Comparison of ENCODE assay signal across 33 cellular contexts in the genomic region with DNA sequence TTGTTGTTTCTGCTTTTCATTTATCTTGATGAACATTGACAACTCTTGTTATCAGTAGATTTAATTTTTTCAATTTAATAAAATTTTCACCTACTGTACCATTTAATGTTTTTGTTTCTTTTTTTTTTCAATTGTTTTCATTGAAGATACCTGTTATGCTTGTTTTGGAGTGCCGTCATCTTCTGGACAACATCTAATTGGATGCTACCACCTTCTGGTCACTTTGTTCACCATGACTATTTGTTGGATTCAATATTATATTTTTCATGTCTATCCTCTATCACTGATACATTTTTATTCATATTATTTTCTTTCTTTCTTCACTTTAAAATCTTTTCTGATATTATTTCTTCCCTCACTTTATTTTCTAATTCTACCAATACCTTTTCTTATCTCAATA. TPM values are rescaled to one million over a fixed set of nuclear protein-coding genes. Genes with fewer than 3 reads are reported as not detected.
A peak's percentile ranks its signal among the peaks of the same experiment; 100 is the strongest.
DNase-seq lines count a peak whose midpoint lies in the region; ATAC-seq, FAIRE-seq and TF ChIP-seq lines count a peak whose summit lies in the region.
"Had no signal": no experiment of that assay in that cellular context is flagged by ENCODE, and none has a peak within 500 bp of the region (broad histone marks: within the 10 kb centered on the region; RNA-seq: fewer than 3 reads in every experiment).

No MANE protein-coding gene starts in this region.

- POLR2A ChIA-PET in HEK293 (lab: Yijun Ruan, JAX) (no interaction called here), H1 (lab: Charles Lee; ENCODE audit: partially characterized antibody) (no interaction called here)
- POLR2A ChIA-PET in CD4-positive, alpha-beta T cell (lab: Charles Lee): no interaction called here

- no peaks in the 10 kb centered on the region for H3K4me1 ChIP-seq in HEK293 (ENCODE audit: control insufficient read depth, insufficient read depth, low read length)
- no peaks in the 10 kb centered on the region for H3K4me1 ChIP-seq in H1 (replicated peaks in 1 of 4; ENCODE audit: control insufficient read depth in 3 of 4, insufficient read depth in 4 of 4, low read length in 3 of 4)
- no peaks in the 10 kb centered on the region for H3K4me1 ChIP-seq in H9 (ENCODE audit: insufficient read depth, low read length)
- H3K4me1 ChIP-seq: lower lobe of right lung, uterus had no signal

- H3K4me3 ChIP-seq in HEK293 (ENCODE audit: low read depth, low read length) (no peak overlapping the region), H1 (ENCODE audit: extremely low read depth in 1 of 4, insufficient read depth in 2 of 4, low read depth in 3 of 4, low read length in 4 of 4) (no peak overlapping the region)
- H3K4me3 ChIP-seq: cardiac muscle cell, lower lobe of right lung, mucosa of descending colon, thoracic aorta, uterus had no signal

- H2AFZ ChIP-seq in H1 (ENCODE audit: low read length) (no peak overlapping the region), H9 (ENCODE audit: low read length) (no peak overlapping the region)

- no peak overlapping the region for H3K56ac ChIP-seq in H1 (replicated peaks; ENCODE audit: insufficient read length, low read depth, low read length)
- no peak overlapping the region for H3K56ac ChIP-seq in H9 (ENCODE audit: insufficient read length, low read depth, low read length)

- H3K36me3 Mint-ChIP-seq in H9 (ENCODE audit: insufficient read depth in 1 of 3, low read depth in 3 of 3): peaks cover 0 to 30% (median 0%) of the 10 kb centered on the region in 3 experiments; a peak in 2 of 7 replicates
- no peaks in the 10 kb centered on the region for H3K36me3 Mint-ChIP-seq in CD4-positive, alpha-beta T cell (ENCODE audit: low read depth)
- H3K36me3 Mint-ChIP-seq: activated naive CD8-positive, alpha-beta T cell; CD4-positive, alpha-beta memory T cell; IgD-negative memory B cell had no signal

- H3K14ac ChIP-seq in H1 (ENCODE audit: insufficient read length) (no peak overlapping the region), H9 (ENCODE audit: insufficient read depth, low read length) (no peak overlapping the region)

- no peak overlapping the region for H3T11ph ChIP-seq in H9 (ENCODE audit: low read length)

- 91% methylated on average over 1 of the region's 1 CpG; no CpG with 5 or more reads in 1 of the 2 experiments for WGBS in H1 (ENCODE audit: extremely low coverage in 1 of 2, insufficient coverage in 1 of 2, insufficient read length in 1 of 2, insufficient replicate concordance in 2 of 2, low coverage in 1 of 2, low lambda C conversion rate in 2 of 2, missing lambda C conversion rate in 1 of 2), 2 experiments
- no CpG with 5 or more reads among the region's 1 CpG for WGBS in H9 (ENCODE audit: extremely low coverage, insufficient read length, low lambda C conversion rate)

- no peak overlapping the region for H3K4me3 Mint-ChIP-seq in H9
- no peak overlapping the region for H3K4me3 Mint-ChIP-seq in CD4-positive, alpha-beta T cell
- H3K4me3 Mint-ChIP-seq: activated CD4-positive, alpha-beta T cell treated with anti-CD3 and anti-CD28 coated beads for 36 hours; activated CD8-positive, alpha-beta T cell treated with anti-CD3 and anti-CD28 coated beads, Interleukin-2, amount 10 ng/mL, durations not matched to agents 7 days and 5 days; activated naive CD8-positive, alpha-beta T cell; CD4-positive, alpha-beta memory T cell; dendritic cell treated with granulocyte-macrophage colony-stimulating factor and Interleukin-4, amounts not matched to agents 40 ng/mL and 50 ng/mL, for 4 days; IgD-negative memory B cell; nephron progenitor cell; stimulated activated naive CD8-positive, alpha-beta T cell treated with anti-CD3 and anti-CD28 coated beads, Interleukin-15, Interleukin-2, amounts not matched to agents 100 ng/mL and 50 ng/mL, for 24 hours had no signal

- DNase-seq in DMS53 (lab: John Stamatoyannopoulos, UW) (peak; percentile 49), RCC 7860 (ENCODE audit: low spot score) (no peak), H1 (ENCODE audit: low read depth in 1 of 2, low spot score in 2 of 2) (no peak), H9 (no peak), NCI-H2107 treated with DMSO at 0.1 percent for 48 hours (lab: John Stamatoyannopoulos, UW; ENCODE audit: unreplicated experiment) (no peak)
- no peak for DNase-seq in CD4-positive, alpha-beta T cell
- DNase-seq: activated CD4-positive, alpha-beta T cell treated with anti-CD3 and anti-CD28 coated beads for 36 hours; activated CD8-positive, alpha-beta T cell treated with anti-CD3 and anti-CD28 coated beads, Interleukin-2, amount 10 ng/mL, durations not matched to agents 7 days and 5 days; activated effector memory CD4-positive, alpha-beta T cell treated with Interleukin-2 at 50 U/mL for 16 hours; activated T-cell treated with anti-CD3 and anti-CD28 coated beads for 4 hours; anterior cingulate cortex; CD4-positive, alpha-beta memory T cell; lower lobe of right lung; MM.1S; mucosa of descending colon; NCI-H1436; NCI-H510A; nephron progenitor cell; NK-92 treated with Interleukin-12 subunit alpha and Interleukin-12 subunit beta, amount 100 ng/mL, for 24 hours; RPMI8226; uterus had no signal

- FAIRE-seq in RCC 7860 (lab: Jason Lieb, UNC): peak; percentile 7
- FAIRE-seq in H1 (lab: Jason Lieb, UNC): no peak
- FAIRE-seq: keratinocyte had no signal

- TF ChIP-seq POLR2A in H1 (IDR thresholded peaks at IDR 0.05; ENCODE audit: control extremely low read depth in 1 of 2, low read depth in 2 of 2, low read length in 2 of 2): no peak

- CTCF ChIA-PET in HEK293 (lab: Yijun Ruan, JAX): no interaction called here
- CTCF ChIA-PET in H1 (lab: Charles Lee; ENCODE audit: partially characterized antibody): interaction anchor here (1.7 kb wide), 1 partner anchor 13 kb away, joined by 4 read pairs; no protein-coding TSS in a partner anchor
- CTCF ChIA-PET in CD4-positive, alpha-beta T cell (lab: Charles Lee): no interaction called here

- no peak overlapping the region for H4K8ac ChIP-seq in H1 (ENCODE audit: extremely low read depth, insufficient read depth, low read length)
- H4K8ac ChIP-seq in H9 (replicated peaks; ENCODE audit: insufficient read length, low read depth, low read length): no peak overlapping the region

- H3K23ac ChIP-seq in H1 (ENCODE audit: insufficient read length) (no peak overlapping the region), H9 (ENCODE audit: insufficient read length, low read depth, low read length) (no peak overlapping the region)

- H4K5ac ChIP-seq in H1 (ENCODE audit: insufficient read length, low read depth, low read length): no peak overlapping the region
- H4K5ac ChIP-seq in H9 (ENCODE audit: insufficient read length, low read depth, low read length): no peak overlapping the region

- H3K36me3 ChIP-seq in HEK293 (ENCODE audit: control insufficient read depth in 2 of 2, insufficient read depth in 1 of 2, low read length in 2 of 2) (no peaks in the 10 kb centered on the region), H1 (ENCODE audit: control insufficient read depth in 2 of 4, insufficient read depth in 4 of 4, low read length in 3 of 4) (no peaks in the 10 kb centered on the region)
- H3K36me3 ChIP-seq: cardiac muscle cell, lower lobe of right lung, thoracic aorta, uterus had no signal

- no peaks in the 10 kb centered on the region for H3K4me1 Mint-ChIP-seq in H9
- H3K4me1 Mint-ChIP-seq in CD4-positive, alpha-beta T cell (ENCODE audit: low read depth): no peaks in the 10 kb centered on the region
- H3K4me1 Mint-ChIP-seq: activated CD4-positive, alpha-beta T cell treated with anti-CD3 and anti-CD28 coated beads for 36 hours; CD4-positive, alpha-beta memory T cell; IgD-negative memory B cell; nephron progenitor cell had no signal

- no peak overlapping the region for H3K4me2 ChIP-seq in H1 (ENCODE audit: insufficient read depth in 1 of 2, low read depth in 2 of 2, low read length in 2 of 2)
- H3K4me2 ChIP-seq in H9 (ENCODE audit: insufficient read depth, insufficient read length, low read length): no peak overlapping the region

- ATAC-seq in CD4-positive, alpha-beta T cell (ENCODE audit: poor library complexity): no peak
- ATAC-seq: activated CD4-positive, alpha-beta T cell treated with anti-CD3 and anti-CD28 coated beads for 36 hours; activated CD8-positive, alpha-beta T cell treated with anti-CD3 and anti-CD28 coated beads, Interleukin-2, amount 10 ng/mL, durations not matched to agents 7 days and 5 days; lower lobe of right lung; mucosa of descending colon had no signal

- H3K27ac Mint-ChIP-seq in H9: no peak overlapping the region
- H3K27ac Mint-ChIP-seq in CD4-positive, alpha-beta T cell: no peak overlapping the region
- H3K27ac Mint-ChIP-seq: activated CD4-positive, alpha-beta T cell treated with anti-CD3 and anti-CD28 coated beads for 36 hours; activated CD8-positive, alpha-beta T cell treated with anti-CD3 and anti-CD28 coated beads, Interleukin-2, amount 10 ng/mL, durations not matched to agents 7 days and 5 days; activated naive CD8-positive, alpha-beta T cell; CD4-positive, alpha-beta memory T cell; dendritic cell treated with granulocyte-macrophage colony-stimulating factor and Interleukin-4, amounts not matched to agents 40 ng/mL and 50 ng/mL, for 4 days; IgD-negative memory B cell; nephron progenitor cell; stimulated activated naive CD8-positive, alpha-beta T cell treated with anti-CD3 and anti-CD28 coated beads, Interleukin-15, Interleukin-2, amounts not matched to agents 100 ng/mL and 50 ng/mL, for 24 hours had no signal

- H3K9me3 ChIP-seq in HEK293 (ENCODE audit: control insufficient read depth, insufficient read depth, low read depth, low read length) (no peaks in the 10 kb centered on the region), H1 (ENCODE audit: insufficient read depth in 2 of 2, low read depth in 1 of 2, low read length in 1 of 2) (no peaks in the 10 kb centered on the region), H9 (ENCODE audit: control insufficient read depth, low read depth, low read length) (no peaks in the 10 kb centered on the region)
- H3K9me3 ChIP-seq in CD4-positive, alpha-beta T cell (ENCODE audit: control insufficient read depth, low read length): no peaks in the 10 kb centered on the region
- H3K9me3 ChIP-seq: lower lobe of right lung, thoracic aorta, uterus had no signal

- H3K9ac ChIP-seq in H1 (replicated peaks in 1 of 4; ENCODE audit: extremely low read depth in 1 of 4, low read depth in 3 of 4, low read length in 3 of 4): no peak overlapping the region
- no peak overlapping the region for H3K9ac ChIP-seq in H9 (ENCODE audit: extremely low read depth, insufficient read length, low read length)

- no peaks in the 10 kb centered on the region for H3K27me3 ChIP-seq in H1 (replicated peaks in 1 of 4; ENCODE audit: control insufficient read depth in 3 of 4, extremely low read depth in 1 of 4, insufficient read depth in 3 of 4, low read length in 3 of 4)
- H3K27me3 ChIP-seq in H9 (ENCODE audit: insufficient read depth, low read length): no peaks in the 10 kb centered on the region
- no peaks in the 10 kb centered on the region for H3K27me3 ChIP-seq in CD4-positive, alpha-beta T cell (ENCODE audit: control insufficient read depth, insufficient read depth, low read length)
- H3K27me3 ChIP-seq: cardiac muscle cell, uterus had no signal

- H2BK120ac ChIP-seq in H1 (replicated peaks; ENCODE audit: low read depth, low read length) (no peak overlapping the region), H9 (ENCODE audit: low read depth, low read length, poor library complexity, severe bottlenecking) (no peak overlapping the region)

- H3K4ac ChIP-seq in H1 (replicated peaks; ENCODE audit: insufficient read length, low read depth, low read length): no peak overlapping the region
- H3K4ac ChIP-seq in H9 (ENCODE audit: low read depth, low read length): no peak overlapping the region

- H3K27me3 Mint-ChIP-seq in H9 (ENCODE audit: low read depth): no peaks in the 10 kb centered on the region
- H3K27me3 Mint-ChIP-seq in CD4-positive, alpha-beta T cell: peaks cover 10% of the 10 kb centered on the region
- H3K27me3 Mint-ChIP-seq: CD4-positive, alpha-beta memory T cell; dendritic cell treated with granulocyte-macrophage colony-stimulating factor and Interleukin-4, amounts not matched to agents 40 ng/mL and 50 ng/mL, for 4 days; IgD-negative memory B cell had no signal

- intact Hi-C loops in CD4-positive, alpha-beta T cell (cut with DNase I, micrococcal nuclease): no loop called here

- H2BK15ac ChIP-seq in H1 (ENCODE audit: low read length) (no peak overlapping the region), H9 (ENCODE audit: low read depth, low read length) (no peak overlapping the region)

- H3K9me3 Mint-ChIP-seq in H9: peaks cover 6 to 20% of the 10 kb centered on the region in 2 experiments; a peak in 3 of 5 replicates
- H3K9me3 Mint-ChIP-seq in CD4-positive, alpha-beta T cell: no peaks in the 10 kb centered on the region

- H2BK5ac ChIP-seq in H1 (ENCODE audit: low read depth, low read length): no peak overlapping the region
- H2BK5ac ChIP-seq in H9 (ENCODE audit: insufficient read length, low read length): no peak overlapping the region

- H3K18ac ChIP-seq in H1 (ENCODE audit: extremely low read depth, low read length): no peak overlapping the region
- H3K18ac ChIP-seq in H9 (ENCODE audit: insufficient read length, low read depth, low read length): no peak overlapping the region

- H3K27ac ChIP-seq in HEK293 (ENCODE audit: extremely low read depth, low read depth, low read length) (no peak overlapping the region), H1 (ENCODE audit: low read depth, low read length) (no peak overlapping the region), H9 (ENCODE audit: insufficient read length, low read depth, low read length) (no peak overlapping the region)
- no peak overlapping the region for H3K27ac ChIP-seq in CD4-positive, alpha-beta T cell (ENCODE audit: low read depth, low read length)
- H3K27ac ChIP-seq: cardiac muscle cell, lower lobe of right lung, thoracic aorta, uterus had no signal

- no peak overlapping the region for H2AK5ac ChIP-seq in H1 (ENCODE audit: low read depth, low read length)
- H2AK5ac ChIP-seq in H9 (ENCODE audit: insufficient read length, low read length): no peak overlapping the region

- H2BK20ac ChIP-seq in H1 (ENCODE audit: low read length): no peak overlapping the region
- no peak overlapping the region for H2BK20ac ChIP-seq in H9 (ENCODE audit: low read depth, low read length, poor library complexity, severe bottlenecking)

- H3K79me2 ChIP-seq in H1 (ENCODE audit: control insufficient read depth in 1 of 2, insufficient read depth in 2 of 2, low read length in 2 of 2) (no peaks in the 10 kb centered on the region), H9 (ENCODE audit: insufficient read depth, low read length) (no peaks in the 10 kb centered on the region)

- no peak for TF ChIP-seq EP300 in H1 (IDR thresholded peaks at IDR 0.05; ENCODE audit: borderline replicate concordance in 1 of 2, low read depth in 2 of 2, low read length in 2 of 2)

- H3K23me2 ChIP-seq in H1 (ENCODE audit: low read depth, low read length) (no peaks in the 10 kb centered on the region; the same call in 1 of the 2 replicates), H9 (ENCODE audit: insufficient read length, low read depth, low read length, poor library complexity, severe bottlenecking) (no peaks in the 10 kb centered on the region)

- peak; percentile 27 to 30; a peak in 3 of 4 replicates for TF ChIP-seq RAD21 in H1 (IDR thresholded peaks at IDR 0.05 in 1 of 2, conservative IDR thresholded peaks at IDR 0.05 in 1 of 2; ENCODE audit: low read depth in 2 of 2, low read length in 2 of 2)

- no peak for TF ChIP-seq CTCF in HEK293 (tag by site-specific recombination; IDR thresholded peaks at IDR 0.05)
- no peak; a peak in 1 of 4 replicates for TF ChIP-seq CTCF in H1 (IDR thresholded peaks at IDR 0.05; ENCODE audit: control extremely low read depth in 1 of 3, insufficient read depth in 1 of 3, low read depth in 1 of 3, low read length in 3 of 3)
- no peak for TF ChIP-seq CTCF in H9 (conservative IDR thresholded peaks at IDR 0.05)
- no peak for TF ChIP-seq CTCF in CD4-positive, alpha-beta T cell (IDR thresholded peaks at IDR 0.05)

- no peak overlapping the region for H2BK12ac ChIP-seq in H1 (ENCODE audit: low read depth, low read length)
- no peak overlapping the region for H2BK12ac ChIP-seq in H9 (ENCODE audit: insufficient read length, low read depth, low read length)

- H3K79me1 ChIP-seq in H1 (ENCODE audit: low read depth, low read length) (no peaks in the 10 kb centered on the region), H9 (ENCODE audit: insufficient read depth, low read depth, low read length, poor library complexity, severe bottlenecking) (no peaks in the 10 kb centered on the region)

- no peaks in the 10 kb centered on the region for H4K20me1 ChIP-seq in H1 (replicated peaks in 1 of 2; ENCODE audit: control insufficient read depth in 1 of 2, insufficient read depth in 2 of 2, low read length in 2 of 2)
- no peaks in the 10 kb centered on the region for H4K20me1 ChIP-seq in H9 (ENCODE audit: control insufficient read depth, insufficient read depth, insufficient read length)

- H4K91ac ChIP-seq in H1 (replicated peaks; ENCODE audit: insufficient read length, low read length) (no peak overlapping the region), H9 (ENCODE audit: insufficient read length, low read depth, low read length) (no peak overlapping the region)

RNA-seq across cellular contexts. Expression of a gene that starts 14.0 kb away (rescaled TPM):
- total RNA-seq in H1 (2021; fragmentation: NEBNext Ultra II Directional; extraction: Animal tissue kit (Norgen Biotek cat#: 25700)): not detected in 2 replicates
- polyA plus RNA-seq in H1 (2011; rRNA removed): not detected in 2 replicates
- not detected for polyA plus RNA-seq in H1 (2011; cell fraction: cytosol; rRNA removed)
- not detected for polyA plus RNA-seq in H1 (2011; cell fraction: nucleus; rRNA removed)
- polyA plus RNA-seq in H1 (2012, experiment 1 of 2): not detected in 4 replicates
- not detected for polyA plus RNA-seq in H1 (2012, experiment 2 of 2)
- polyA plus RNA-seq in H1 (2013, experiment 1 of 2): not detected
- polyA plus RNA-seq in H1 (2013, experiment 2 of 2): not detected
- not detected in 2 replicates for polyA minus RNA-seq in H1 (2011; rRNA and poly(A)+ RNA removed)
- not detected for polyA minus RNA-seq in H1 (2011; cell fraction: cytosol; rRNA and poly(A)+ RNA removed)
- polyA minus RNA-seq in H1 (2011; cell fraction: nucleus; rRNA and poly(A)+ RNA removed): not detected
- not detected in 2 replicates for total RNA-seq in H9 (2021)
- not detected for total RNA-seq in CD4-positive, alpha-beta T cell
- total RNA-seq: activated CD4-positive, alpha-beta T cell treated with anti-CD3 and anti-CD28 coated beads for 36 hours; activated CD8-positive, alpha-beta T cell treated with anti-CD3 and anti-CD28 coated beads, Interleukin-2, amount 10 ng/mL, durations not matched to agents 7 days and 5 days; cardiac muscle cell; CD4-positive, alpha-beta memory T cell; fibroblast of lung; lower lobe of right lung; mucosa of descending colon; osteocyte; skeletal muscle tissue; T-helper 2 cell treated with Interferon-gamma antibody and Interleukin-4, amounts not matched to agents 100 ng/mL and 5 ng/mL, for 36 hours; thoracic aorta; uterus had no signal
- polyA plus RNA-seq: cardiac muscle cell; CD4-positive, alpha-beta memory T cell; fibroblast of lung; IgD-negative memory B cell; keratinocyte had no signal

RNA-seq across cellular contexts. Expression of a gene that starts 14.4 kb away (rescaled TPM):
- total RNA-seq in H1 (2021; fragmentation: NEBNext Ultra II Directional; extraction: Animal tissue kit (Norgen Biotek cat#: 25700)): not detected in 2 replicates
- not detected in 2 replicates for polyA plus RNA-seq in H1 (2011; rRNA removed)
- not detected for polyA plus RNA-seq in H1 (2011; cell fraction: cytosol; rRNA removed)
- polyA plus RNA-seq in H1 (2011; cell fraction: nucleus; rRNA removed): not detected
- polyA plus RNA-seq in H1 (2012, experiment 1 of 2): not detected in 4 replicates
- polyA plus RNA-seq in H1 (2012, experiment 2 of 2): not detected
- polyA plus RNA-seq in H1 (2013, experiment 1 of 2): not detected
- not detected for polyA plus RNA-seq in H1 (2013, experiment 2 of 2)
- not detected in 2 replicates for polyA minus RNA-seq in H1 (2011; rRNA and poly(A)+ RNA removed)
- not detected for polyA minus RNA-seq in H1 (2011; cell fraction: cytosol; rRNA and poly(A)+ RNA removed)
- polyA minus RNA-seq in H1 (2011; cell fraction: nucleus; rRNA and poly(A)+ RNA removed): not detected
- total RNA-seq in H9 (2021): not detected in 2 replicates
- total RNA-seq in CD4-positive, alpha-beta T cell: not detected
- total RNA-seq: activated CD4-positive, alpha-beta T cell treated with anti-CD3 and anti-CD28 coated beads for 36 hours; activated CD8-positive, alpha-beta T cell treated with anti-CD3 and anti-CD28 coated beads, Interleukin-2, amount 10 ng/mL, durations not matched to agents 7 days and 5 days; cardiac muscle cell; CD4-positive, alpha-beta memory T cell; fibroblast of lung; lower lobe of right lung; mucosa of descending colon; osteocyte; skeletal muscle tissue; T-helper 2 cell treated with Interferon-gamma antibody and Interleukin-4, amounts not matched to agents 100 ng/mL and 5 ng/mL, for 36 hours; thoracic aorta; uterus had no signal
- polyA plus RNA-seq: cardiac muscle cell; CD4-positive, alpha-beta memory T cell; fibroblast of lung; IgD-negative memory B cell; keratinocyte had no signal

RNA-seq across cellular contexts. Expression of a gene that starts 22.2 kb away (rescaled TPM):
- total RNA-seq in H1 (2021; fragmentation: NEBNext Ultra II Directional; extraction: Animal tissue kit (Norgen Biotek cat#: 25700)): not detected in 2 replicates
- polyA plus RNA-seq in H1 (2011; rRNA removed): not detected in 2 replicates
- not detected for polyA plus RNA-seq in H1 (2011; cell fraction: cytosol; rRNA removed)
- not detected for polyA plus RNA-seq in H1 (2011; cell fraction: nucleus; rRNA removed)
- not detected in 4 replicates for polyA plus RNA-seq in H1 (2012, experiment 1 of 2)
- polyA plus RNA-seq in H1 (2012, experiment 2 of 2): not detected
- not detected for polyA plus RNA-seq in H1 (2013, experiment 1 of 2)
- not detected for polyA plus RNA-seq in H1 (2013, experiment 2 of 2)
- not detected in 2 replicates for polyA minus RNA-seq in H1 (2011; rRNA and poly(A)+ RNA removed)
- polyA minus RNA-seq in H1 (2011; cell fraction: cytosol; rRNA and poly(A)+ RNA removed): not detected
- polyA minus RNA-seq in H1 (2011; cell fraction: nucleus; rRNA and poly(A)+ RNA removed): not detected
- total RNA-seq in H9 (2021): not detected in 2 replicates
- not detected for total RNA-seq in CD4-positive, alpha-beta T cell
- total RNA-seq: activated CD4-positive, alpha-beta T cell treated with anti-CD3 and anti-CD28 coated beads for 36 hours; activated CD8-positive, alpha-beta T cell treated with anti-CD3 and anti-CD28 coated beads, Interleukin-2, amount 10 ng/mL, durations not matched to agents 7 days and 5 days; cardiac muscle cell; CD4-positive, alpha-beta memory T cell; fibroblast of lung; lower lobe of right lung; mucosa of descending colon; osteocyte; skeletal muscle tissue; T-helper 2 cell treated with Interferon-gamma antibody and Interleukin-4, amounts not matched to agents 100 ng/mL and 5 ng/mL, for 36 hours; thoracic aorta; uterus had no signal
- polyA plus RNA-seq: cardiac muscle cell; CD4-positive, alpha-beta memory T cell; fibroblast of lung; IgD-negative memory B cell; keratinocyte had no signal
